In genomic region chr17:31595666-31596381, GRCh38 we compare ENCODE assay signal across 9 cellular contexts.
A peak's percentile ranks its signal among the peaks of the same experiment; 100 is the strongest.
DNase-seq lines count a peak whose midpoint lies in the region; ATAC-seq and TF ChIP-seq lines count a peak whose summit lies in the region.
"Had no signal": no experiment of that assay in that cellular context is flagged by ENCODE, and none has a peak within 500 bp of the region (broad histone marks: within the 10 kb centered on the region; RNA-seq: fewer than 3 reads in every experiment).

No MANE protein-coding gene starts in this region.

- no peak for TF ChIP-seq CTCF in AG04450 (IDR thresholded peaks at IDR 0.05; ENCODE audit: low read depth, low read length)
- no peak for TF ChIP-seq CTCF in Panc1 (IDR thresholded peaks at IDR 0.05)
- no peak for TF ChIP-seq CTCF in osteoblast (IDR thresholded peaks at IDR 0.05; ENCODE audit: extremely low read depth, low read depth, low read length)

- H3K4me2 ChIP-seq in osteoblast (ENCODE audit: insufficient read depth, low read length) = peak overlapping the region; percentile 43

- peaks cover 2% of the 10 kb centered on the region for H3K27me3 Mint-ChIP-seq in activated naive CD8-positive, alpha-beta T cell treated with anti-CD3 and anti-CD28 coated beads, Interleukin-2, amount 50 U/mL, for 24 hours
- H3K27me3 Mint-ChIP-seq in T-helper 17 cell = no peaks in the 10 kb centered on the region
- H3K27me3 Mint-ChIP-seq: activated naive CD4-positive, alpha-beta T cell treated with anti-CD3 and anti-CD28 coated beads, Interleukin-2, amount 50 U/mL, for 24 hours had no signal

- H3K79me2 ChIP-seq in osteoblast (ENCODE audit: insufficient read depth, low read length) = peaks cover 34% of the 10 kb centered on the region

- peaks cover 2% of the 10 kb centered on the region; the same call in 1 of the 2 replicates for H3K9me3 ChIP-seq in AG04450 (ENCODE audit: control insufficient read depth, insufficient read depth, low read length)
- no peaks in the 10 kb centered on the region for H3K9me3 ChIP-seq in Panc1 (ENCODE audit: control insufficient read depth, insufficient read depth, low read depth, low read length)
- H3K9me3 ChIP-seq in osteoblast (ENCODE audit: low read depth, low read length) = no peaks in the 10 kb centered on the region
- no peaks in the 10 kb centered on the region for H3K9me3 ChIP-seq in T-helper 17 cell (ENCODE audit: control insufficient read depth, low read length, poor library complexity, severe bottlenecking)

- DNase-seq in AG04450 (ENCODE audit: low read depth, low spot score) = no peak
- no peak for DNase-seq in Panc1 (ENCODE audit: low read depth, low spot score)
- DNase-seq in osteoblast (ENCODE audit: insufficient read length, low spot score, missing footprints) = peak; percentile 44
- no peak for DNase-seq in amniotic stem cell (lab: John Stamatoyannopoulos, UW)
- DNase-seq in activated naive CD8-positive, alpha-beta T cell treated with anti-CD3 and anti-CD28 coated beads, Interleukin-2, amount 50 U/mL, for 24 hours = no peak
- DNase-seq in T-helper 17 cell = no peak
- no peak for DNase-seq in anterior cingulate cortex (lab: John Stamatoyannopoulos, UW)

- H3K36me3 Mint-ChIP-seq in activated naive CD8-positive, alpha-beta T cell treated with anti-CD3 and anti-CD28 coated beads, Interleukin-2, amount 50 U/mL, for 24 hours (ENCODE audit: low read depth) = no peaks in the 10 kb centered on the region
- no peaks in the 10 kb centered on the region for H3K36me3 Mint-ChIP-seq in T-helper 17 cell (ENCODE audit: low read depth)
- H3K36me3 Mint-ChIP-seq: activated naive CD4-positive, alpha-beta T cell treated with anti-CD3 and anti-CD28 coated beads, Interleukin-2, amount 50 U/mL, for 24 hours had no signal

- in situ Hi-C loops in Panc1 (cut with HindIII; ENCODE audit: low pct_unique_long_range_greater_than_20kb, low sequenced_read_pairs) = no loop called here

- no TSS peak for BruUV-seq in Panc1 (replicated peaks; lab: Mats Ljungman, UMichigan)

- H4K20me1 ChIP-seq in osteoblast (ENCODE audit: insufficient read depth, low read length) = no peaks in the 10 kb centered on the region

- intact Hi-C loops in Panc1 (cut with micrococcal nuclease; ENCODE audit: unreplicated experiment) = no loop called here

- CTCF ChIA-PET in AG04450 (lab: Charles Lee) (interaction anchor here (1.1 kb wide), 1 partner anchor 247 kb away, joined by 5 read pairs; no protein-coding TSS in a partner anchor), Panc1 (lab: Charles Lee) (no interaction called here)

- H3K36me3 ChIP-seq in Panc1 (ENCODE audit: control insufficient read depth, insufficient read depth, low read length) = no peaks in the 10 kb centered on the region
- H3K36me3 ChIP-seq in osteoblast (ENCODE audit: insufficient read depth, low read length) = peaks cover 59% of the 10 kb centered on the region

- peaks cover 5% of the 10 kb centered on the region for H3K4me1 Mint-ChIP-seq in activated naive CD8-positive, alpha-beta T cell treated with anti-CD3 and anti-CD28 coated beads, Interleukin-2, amount 50 U/mL, for 24 hours
- H3K4me1 Mint-ChIP-seq in T-helper 17 cell = peaks cover 5% of the 10 kb centered on the region
- H3K4me1 Mint-ChIP-seq: activated naive CD4-positive, alpha-beta T cell treated with anti-CD3 and anti-CD28 coated beads, Interleukin-2, amount 50 U/mL, for 24 hours had no signal

- no peak overlapping the region for H2AFZ ChIP-seq in osteoblast (ENCODE audit: low read length)

- H3K27ac Mint-ChIP-seq in activated naive CD8-positive, alpha-beta T cell treated with anti-CD3 and anti-CD28 coated beads, Interleukin-2, amount 50 U/mL, for 24 hours = no peak overlapping the region
- H3K27ac Mint-ChIP-seq in T-helper 17 cell = no peak overlapping the region
- H3K27ac Mint-ChIP-seq: activated naive CD4-positive, alpha-beta T cell treated with anti-CD3 and anti-CD28 coated beads, Interleukin-2, amount 50 U/mL, for 24 hours had no signal

- H3K27ac ChIP-seq in AG04450 (ENCODE audit: low read depth, low read length) = peak overlapping the region; percentile 95
- H3K27ac ChIP-seq in Panc1 (ENCODE audit: low read length) = peak overlapping the region; percentile 83
- H3K27ac ChIP-seq in osteoblast (ENCODE audit: low read depth, low read length) = peak overlapping the region; percentile 83

- H3K27me3 ChIP-seq in AG04450 (ENCODE audit: control insufficient read depth, insufficient read depth, low read length) = no peaks in the 10 kb centered on the region
- H3K27me3 ChIP-seq in Panc1 (ENCODE audit: control insufficient read depth, insufficient read depth, low read length) = no peaks in the 10 kb centered on the region
- H3K27me3 ChIP-seq in osteoblast (ENCODE audit: insufficient read depth, low read length) = no peaks in the 10 kb centered on the region

- H3K4me3 ChIP-seq in AG04450 (ENCODE audit: low read depth, low read length) = no peak overlapping the region
- H3K4me3 ChIP-seq in Panc1 (ENCODE audit: low read depth in 2 of 2, low read length in 2 of 2) = no peak overlapping the region
- no peak overlapping the region for H3K4me3 ChIP-seq in osteoblast (ENCODE audit: insufficient read depth, low read length)

- no peak overlapping the region for H3K4me3 Mint-ChIP-seq in activated naive CD8-positive, alpha-beta T cell treated with anti-CD3 and anti-CD28 coated beads, Interleukin-2, amount 50 U/mL, for 24 hours
- no peak overlapping the region for H3K4me3 Mint-ChIP-seq in T-helper 17 cell
- H3K4me3 Mint-ChIP-seq: activated naive CD4-positive, alpha-beta T cell treated with anti-CD3 and anti-CD28 coated beads, Interleukin-2, amount 50 U/mL, for 24 hours had no signal

- ATAC-seq in Panc1 (peak; percentile 28; the same call in 1 of the 2 replicates), esophagus mucosa (peak; percentile 38), T-helper 17 cell (no peak)
- no peak for ATAC-seq in activated naive CD8-positive, alpha-beta T cell treated with anti-CD3 and anti-CD28 coated beads, Interleukin-2, amount 50 U/mL, for 24 hours

- H3K9me3 Mint-ChIP-seq in activated naive CD8-positive, alpha-beta T cell treated with anti-CD3 and anti-CD28 coated beads, Interleukin-2, amount 50 U/mL, for 24 hours = no peaks in the 10 kb centered on the region
- H3K9me3 Mint-ChIP-seq: activated naive CD4-positive, alpha-beta T cell treated with anti-CD3 and anti-CD28 coated beads, Interleukin-2, amount 50 U/mL, for 24 hours had no signal

- peaks cover 69% of the 10 kb centered on the region for H3K4me1 ChIP-seq in Panc1 (ENCODE audit: control insufficient read depth, insufficient read depth, low read length)
- H3K4me1 ChIP-seq in osteoblast (ENCODE audit: insufficient read depth, low read length) = peaks cover 71% of the 10 kb centered on the region

- POLR2A ChIA-PET in AG04450 (lab: Yijun Ruan, JAX) (interaction anchor here (0.6 to 2.0 kb wide), 4 partner anchors 15 to 54 kb away, joined by 3 to 9 read pairs (median 4); no protein-coding TSS in a partner anchor), Panc1 (lab: Charles Lee) (no interaction called here)

Comparison
In these comparisons a context has a peak if more than half of its experiments do, and no peak if none do; other contexts are left out.
1. ATAC-seq: peak in Panc1 (single experiment) and esophagus mucosa (single experiment); none in activated naive CD8-positive, alpha-beta T cell treated with anti-CD3 and anti-CD28 coated beads, Interleukin-2, amount 50 U/mL, for 24 hours (single experiment) and T-helper 17 cell (single experiment).
2. Peak in every context shown above with its lines, with median percentiles within 50 percentile points of each other: H3K27ac ChIP-seq.